ENCODE assay signal across 18 cellular contexts in genomic region chr12:50753232-50753769, GRCh38. TPM values are rescaled to one million over a fixed set of nuclear protein-coding genes. Genes with fewer than 3 reads are reported as not detected.
A peak's percentile ranks its signal among the peaks of the same experiment; 100 is the strongest.
DNase-seq lines count a peak whose midpoint lies in the region; ATAC-seq and TF ChIP-seq lines count a peak whose summit lies in the region.
"Had no signal": no experiment of that assay in that cellular context is flagged by ENCODE, and none has a peak within 500 bp of the region (broad histone marks: within the 10 kb centered on the region; RNA-seq: fewer than 3 reads in every experiment).

No MANE protein-coding gene starts in this region.

- in situ Hi-C loops in gastrocnemius medialis (cut with MboI; ENCODE audit: low sequenced_read_pairs in 4 of 4): no loop called here

- TF ChIP-seq CTCF in cardiac muscle cell (IDR thresholded peaks at IDR 0.05; ENCODE audit: low read depth, low read length) (no peak), fibroblast of villous mesenchyme (IDR thresholded peaks at IDR 0.05; ENCODE audit: insufficient read depth, low read depth, low read length) (no peak), gastrocnemius medialis (IDR thresholded peaks at IDR 0.05 in 4 of 5, conservative IDR thresholded peaks at IDR 0.05 in 1 of 5) (no peak)

- ATAC-seq in gastrocnemius medialis: peak; percentile 19 to 47
- ATAC-seq in GM18511 (IDR thresholded peaks at IDR 0.05; ENCODE audit: unreplicated experiment): no peak
- ATAC-seq: SK-N-SH treated with all-trans-retinoic acid at 6 μM for 48 hours had no signal

- intact Hi-C loops in cardiac septum (cut with DNase I) (no loop called here), gastrocnemius medialis (cut with DNase I; ENCODE audit: low total_unique reads) (no loop called here)

- H3K27ac ChIP-seq in cardiac muscle cell: peak overlapping the region; percentile 90
- peak overlapping the region; percentile 85 to 94 (median 90) for H3K27ac ChIP-seq in gastrocnemius medialis
- H3K27ac ChIP-seq: A549 had no signal

- H3K36me3 ChIP-seq in cardiac muscle cell: no peaks in the 10 kb centered on the region
- peaks cover 0 to 8% of the 10 kb centered on the region in 2 donors for H3K36me3 ChIP-seq in gastrocnemius medialis

- H3K4me3 ChIP-seq in cardiac muscle cell (no peak overlapping the region), fibroblast of villous mesenchyme (ENCODE audit: low read depth, low read length) (no peak overlapping the region), gastrocnemius medialis (no peak overlapping the region)
- H3K4me3 ChIP-seq: A549 had no signal

- H3K4me1 ChIP-seq in cardiac muscle cell (ENCODE audit: low read depth) (peaks cover 33% of the 10 kb centered on the region), gastrocnemius medialis (peaks cover 22 to 32% of the 10 kb centered on the region in 2 donors)

- H3K27me3 ChIP-seq in cardiac muscle cell (no peaks in the 10 kb centered on the region), gastrocnemius medialis (no peaks in the 10 kb centered on the region)

- DNase-seq in cardiac muscle cell (ENCODE audit: low read depth in 1 of 2, low spot score in 1 of 2) (no peak), cardiac septum (ENCODE audit: low spot score) (no peak), OCI-M1 (lab: John Stamatoyannopoulos, UW) (peak; percentile 12), fibroblast of villous mesenchyme (ENCODE audit: low read depth) (peak; percentile 87), gastrocnemius medialis (peak in 1 of 2 donors; percentile 49), foreskin melanocyte (no peak)
- no peak for DNase-seq in activated effector memory CD4-positive, alpha-beta T cell treated with anti-CD3 and anti-CD28 coated beads, Interleukin-2, amount 50 U/mL, for 16 hours
- DNase-seq: Caco-2; GOT3; NCI-H1048; NCI-H146; NCI-H345; NCI-H526 treated with DMSO at 0.1 percent for 48 hours; NK-92 treated with Interleukin-12 subunit alpha and Interleukin-12 subunit beta, amount 100 ng/mL, for 24 hours; SHP77 had no signal

- no peaks in the 10 kb centered on the region for H3K9me3 ChIP-seq in cardiac muscle cell (ENCODE audit: low read depth)
- no peaks in the 10 kb centered on the region for H3K9me3 ChIP-seq in gastrocnemius medialis
- H3K9me3 ChIP-seq: A549, Caco-2 had no signal

- TF ChIP-seq POLR2A in gastrocnemius medialis (IDR thresholded peaks at IDR 0.05): no peak

RNA-seq across cellular contexts. Expression of gene ATF1, which starts 10.6 kb away (rescaled TPM):
- 14.4 and 21.2 TPM in 2 replicates for total RNA-seq in cardiac muscle cell
- polyA plus RNA-seq in cardiac muscle cell: 26.4 and 34.4 TPM in 2 replicates
- 26.4 TPM for total RNA-seq in cardiac septum
- 27.2 and 33.8 TPM in 2 replicates for total RNA-seq in fibroblast of villous mesenchyme
- total RNA-seq in gastrocnemius medialis: 10 to 100 TPM; 16.4 to 44.5 (median 37.5) TPM

Comparison
In these comparisons a context has a peak if more than half of its experiments do, and no peak if none do; other contexts are left out.
1. DNase-seq: peak in OCI-M1 (single experiment) and fibroblast of villous mesenchyme (single experiment); none in cardiac muscle cell (0 of 2), cardiac septum (single experiment), foreskin melanocyte (single experiment) and activated effector memory CD4-positive, alpha-beta T cell treated with anti-CD3 and anti-CD28 coated beads, Interleukin-2, amount 50 U/mL, for 16 hours (single experiment).